In the genomic region with DNA sequence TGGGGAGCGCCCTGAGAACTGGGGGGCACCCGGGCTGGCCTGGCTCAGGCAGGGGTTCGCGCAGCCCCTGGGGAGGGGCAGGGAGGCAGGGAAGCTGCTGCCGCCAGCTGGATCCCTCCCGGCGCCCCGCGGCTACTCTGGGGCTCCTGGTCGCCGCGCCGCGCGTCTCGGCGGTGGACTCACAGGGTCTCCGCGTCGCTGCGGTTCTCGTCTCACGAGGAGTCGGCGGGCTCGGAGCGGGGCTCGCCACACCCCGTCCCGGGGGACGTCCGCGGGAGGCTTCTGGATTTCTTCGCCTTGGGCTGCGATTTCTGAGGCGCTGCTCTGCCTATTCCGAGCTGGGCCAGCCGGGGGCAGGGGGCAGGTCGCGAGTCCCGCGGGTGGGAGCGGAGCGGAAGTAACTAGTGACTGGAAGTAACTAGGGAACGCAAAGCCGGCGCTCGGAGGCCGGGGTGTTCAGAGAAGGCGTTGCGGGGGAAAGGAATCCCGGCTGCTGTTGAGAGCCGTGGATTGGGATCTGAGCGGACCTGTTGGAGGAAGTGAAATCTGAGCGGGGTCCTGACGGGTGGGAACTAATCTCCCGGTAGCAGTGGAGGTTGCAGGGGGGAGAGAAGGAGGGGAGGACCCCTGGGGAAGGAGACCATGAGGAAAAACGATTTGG, we compare ENCODE assay signal across 1 cellular context.
A peak's percentile ranks its signal among the peaks of the same experiment; 100 is the strongest.
TF ChIP-seq lines count a peak whose summit lies in the region.

No MANE protein-coding gene starts in this region.

TF ChIP-seq in HEK293, 187 proteins besides CTCF, POLR2A, EP300 and RAD21 (continued from another document and continues in another):
- TF ChIP-seq, protein P1, sequence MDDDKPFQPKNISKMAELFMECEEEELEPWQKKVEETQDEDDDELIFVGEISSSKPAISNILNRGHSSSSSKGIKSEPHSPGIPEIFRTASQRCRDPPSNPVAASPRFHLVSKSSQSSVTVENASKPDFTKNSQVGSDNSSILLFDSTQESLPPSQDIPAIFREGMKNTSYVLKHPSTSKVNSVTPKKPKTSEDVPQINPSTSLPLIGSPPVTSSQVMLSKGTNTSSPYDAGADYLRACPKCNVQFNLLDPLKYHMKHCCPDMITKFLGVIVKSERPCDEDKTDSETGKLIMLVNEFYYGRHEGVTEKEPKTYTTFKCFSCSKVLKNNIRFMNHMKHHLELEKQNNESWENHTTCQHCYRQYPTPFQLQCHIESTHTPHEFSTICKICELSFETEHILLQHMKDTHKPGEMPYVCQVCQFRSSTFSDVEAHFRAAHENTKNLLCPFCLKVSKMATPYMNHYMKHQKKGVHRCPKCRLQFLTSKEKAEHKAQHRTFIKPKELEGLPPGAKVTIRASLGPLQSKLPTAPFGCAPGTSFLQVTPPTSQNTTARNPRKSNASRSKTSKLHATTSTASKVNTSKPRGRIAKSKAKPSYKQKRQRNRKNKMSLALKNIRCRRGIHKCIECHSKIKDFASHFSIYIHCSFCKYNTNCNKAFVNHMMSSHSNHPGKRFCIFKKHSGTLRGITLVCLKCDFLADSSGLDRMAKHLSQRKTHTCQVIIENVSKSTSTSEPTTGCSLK (tag by site-specific recombination; IDR thresholded peaks at IDR 0.05), result no peak
- TF ChIP-seq GLI4 (tag by site-specific recombination; IDR thresholded peaks at IDR 0.05), result no peak
- peak; percentile 77 for TF ChIP-seq ZBTB8A (tag by site-specific recombination; IDR thresholded peaks at IDR 0.05)
- no peak for TF ChIP-seq ZNF148 (tag by site-specific recombination; IDR thresholded peaks at IDR 0.05; ENCODE audit: borderline replicate concordance)
- TF ChIP-seq, protein P2, sequence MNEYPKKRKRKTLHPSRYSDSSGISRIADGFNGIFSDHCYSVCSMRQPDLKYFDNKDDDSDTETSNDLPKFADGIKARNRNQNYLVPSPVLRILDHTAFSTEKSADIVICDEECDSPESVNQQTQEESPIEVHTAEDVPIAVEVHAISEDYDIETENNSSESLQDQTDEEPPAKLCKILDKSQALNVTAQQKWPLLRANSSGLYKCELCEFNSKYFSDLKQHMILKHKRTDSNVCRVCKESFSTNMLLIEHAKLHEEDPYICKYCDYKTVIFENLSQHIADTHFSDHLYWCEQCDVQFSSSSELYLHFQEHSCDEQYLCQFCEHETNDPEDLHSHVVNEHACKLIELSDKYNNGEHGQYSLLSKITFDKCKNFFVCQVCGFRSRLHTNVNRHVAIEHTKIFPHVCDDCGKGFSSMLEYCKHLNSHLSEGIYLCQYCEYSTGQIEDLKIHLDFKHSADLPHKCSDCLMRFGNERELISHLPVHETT (tag by site-specific recombination; IDR thresholded peaks at IDR 0.05), result 0 out of 2 replicates have a peak, but pooled peaks have one; percentile 54
- TF ChIP-seq ZNF404 (tag by site-specific recombination; IDR thresholded peaks at IDR 0.05), result no peak
- TF ChIP-seq ZBTB26 (tag by site-specific recombination; optimal IDR thresholded peaks at IDR 0.05), result peak; percentile 99
- no peak for TF ChIP-seq RBAK (tag by site-specific recombination; IDR thresholded peaks at IDR 0.05)
- TF ChIP-seq ZFP41 (tag by site-specific recombination; IDR thresholded peaks at IDR 0.05; ENCODE audit: borderline replicate concordance), result no peak
- no peak for TF ChIP-seq FEZF1 (tag by site-specific recombination; IDR thresholded peaks at IDR 0.05)
- TF ChIP-seq MEIS1 (CRISPR knock-in tag; IDR thresholded peaks at IDR 0.05; ENCODE audit: borderline replicate concordance), result no peak
- TF ChIP-seq ZBTB49 (tag by site-specific recombination; IDR thresholded peaks at IDR 0.05; ENCODE audit: low read depth), result no peak
- TF ChIP-seq, protein P3, sequence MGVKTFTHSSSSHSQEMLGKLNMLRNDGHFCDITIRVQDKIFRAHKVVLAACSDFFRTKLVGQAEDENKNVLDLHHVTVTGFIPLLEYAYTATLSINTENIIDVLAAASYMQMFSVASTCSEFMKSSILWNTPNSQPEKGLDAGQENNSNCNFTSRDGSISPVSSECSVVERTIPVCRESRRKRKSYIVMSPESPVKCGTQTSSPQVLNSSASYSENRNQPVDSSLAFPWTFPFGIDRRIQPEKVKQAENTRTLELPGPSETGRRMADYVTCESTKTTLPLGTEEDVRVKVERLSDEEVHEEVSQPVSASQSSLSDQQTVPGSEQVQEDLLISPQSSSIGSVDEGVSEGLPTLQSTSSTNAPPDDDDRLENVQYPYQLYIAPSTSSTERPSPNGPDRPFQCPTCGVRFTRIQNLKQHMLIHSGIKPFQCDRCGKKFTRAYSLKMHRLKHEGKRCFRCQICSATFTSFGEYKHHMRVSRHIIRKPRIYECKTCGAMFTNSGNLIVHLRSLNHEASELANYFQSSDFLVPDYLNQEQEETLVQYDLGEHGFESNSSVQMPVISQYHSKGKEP (tag by site-specific recombination; IDR thresholded peaks at IDR 0.05), result no peak
- TF ChIP-seq GLI2 (tag by site-specific recombination; IDR thresholded peaks at IDR 0.05; ENCODE audit: borderline replicate concordance, low read depth), result no peak
- no peak for TF ChIP-seq ZNF214 (tag by site-specific recombination; IDR thresholded peaks at IDR 0.05; ENCODE audit: borderline replicate concordance)
- peak; percentile 20; the same call in 1 of the 2 replicates for TF ChIP-seq ZNF449 (tag by site-specific recombination; IDR thresholded peaks at IDR 0.05)
- no peak for TF ChIP-seq ZNF701 (tag by site-specific recombination; IDR thresholded peaks at IDR 0.05)
- no peak for TF ChIP-seq ZNF677 (tag by site-specific recombination; IDR thresholded peaks at IDR 0.05)
- TF ChIP-seq ZNF558 (tag by site-specific recombination; IDR thresholded peaks at IDR 0.05), result no peak
- no peak for TF ChIP-seq ZNF16 (tag by site-specific recombination; IDR thresholded peaks at IDR 0.05; ENCODE audit: low read depth)
- no peak for TF ChIP-seq ZNF37A (tag by site-specific recombination; IDR thresholded peaks at IDR 0.05)
- no peak for TF ChIP-seq YY2 (tag by site-specific recombination; IDR thresholded peaks at IDR 0.05)
- peak; percentile 42; the same call in 1 of the 2 replicates for TF ChIP-seq ZNF366 (tag by site-specific recombination; conservative IDR thresholded peaks at IDR 0.05)
- no peak for TF ChIP-seq ZNF138 (tag by site-specific recombination; IDR thresholded peaks at IDR 0.05; ENCODE audit: borderline replicate concordance)
- peak; percentile 50 for TF ChIP-seq ZNF692 (tag by site-specific recombination; IDR thresholded peaks at IDR 0.05)
- 0 out of 2 replicates have a peak, but pooled peaks have one; percentile 35 for TF ChIP-seq ZNF394 (tag by site-specific recombination; IDR thresholded peaks at IDR 0.05; ENCODE audit: borderline replicate concordance)
- no peak for TF ChIP-seq PBX3 (CRISPR knock-in tag; IDR thresholded peaks at IDR 0.05)
- no peak for TF ChIP-seq HOXC10 (CRISPR knock-in tag; IDR thresholded peaks at IDR 0.05)
- TF ChIP-seq, protein P4, sequence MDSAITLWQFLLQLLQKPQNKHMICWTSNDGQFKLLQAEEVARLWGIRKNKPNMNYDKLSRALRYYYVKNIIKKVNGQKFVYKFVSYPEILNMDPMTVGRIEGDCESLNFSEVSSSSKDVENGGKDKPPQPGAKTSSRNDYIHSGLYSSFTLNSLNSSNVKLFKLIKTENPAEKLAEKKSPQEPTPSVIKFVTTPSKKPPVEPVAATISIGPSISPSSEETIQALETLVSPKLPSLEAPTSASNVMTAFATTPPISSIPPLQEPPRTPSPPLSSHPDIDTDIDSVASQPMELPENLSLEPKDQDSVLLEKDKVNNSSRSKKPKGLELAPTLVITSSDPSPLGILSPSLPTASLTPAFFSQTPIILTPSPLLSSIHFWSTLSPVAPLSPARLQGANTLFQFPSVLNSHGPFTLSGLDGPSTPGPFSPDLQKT (IDR thresholded peaks at IDR 0.05; ENCODE audit: borderline replicate concordance, low read depth, low read length), result no peak
- peak; percentile 83 for TF ChIP-seq ZNF423 (tag by site-specific recombination; IDR thresholded peaks at IDR 0.05)
- TF ChIP-seq, protein P5, sequence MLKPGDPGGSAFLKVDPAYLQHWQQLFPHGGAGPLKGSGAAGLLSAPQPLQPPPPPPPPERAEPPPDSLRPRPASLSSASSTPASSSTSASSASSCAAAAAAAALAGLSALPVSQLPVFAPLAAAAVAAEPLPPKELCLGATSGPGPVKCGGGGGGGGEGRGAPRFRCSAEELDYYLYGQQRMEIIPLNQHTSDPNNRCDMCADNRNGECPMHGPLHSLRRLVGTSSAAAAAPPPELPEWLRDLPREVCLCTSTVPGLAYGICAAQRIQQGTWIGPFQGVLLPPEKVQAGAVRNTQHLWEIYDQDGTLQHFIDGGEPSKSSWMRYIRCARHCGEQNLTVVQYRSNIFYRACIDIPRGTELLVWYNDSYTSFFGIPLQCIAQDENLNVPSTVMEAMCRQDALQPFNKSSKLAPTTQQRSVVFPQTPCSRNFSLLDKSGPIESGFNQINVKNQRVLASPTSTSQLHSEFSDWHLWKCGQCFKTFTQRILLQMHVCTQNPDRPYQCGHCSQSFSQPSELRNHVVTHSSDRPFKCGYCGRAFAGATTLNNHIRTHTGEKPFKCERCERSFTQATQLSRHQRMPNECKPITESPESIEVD (tag by site-specific recombination; IDR thresholded peaks at IDR 0.05), result no peak
- no peak for TF ChIP-seq ZNF654 (tag by site-specific recombination; IDR thresholded peaks at IDR 0.05; ENCODE audit: low read depth)
- TF ChIP-seq ZNF24 (tag by site-specific recombination; IDR thresholded peaks at IDR 0.05), result no peak
